In genomic region chr7:22493160-22493925, GRCh38 we compare ENCODE assay signal across 1 cellular context. TPM values are rescaled to one million over a fixed set of nuclear protein-coding genes. Genes with fewer than 3 reads are reported as not detected.
"Had no signal": no experiment of that assay in that cellular context is flagged by ENCODE, and none has a peak within 500 bp of the region (broad histone marks: within the 10 kb centered on the region; RNA-seq: fewer than 3 reads in every experiment).

No MANE protein-coding gene starts in this region.

RNA-seq across cellular contexts. Expression of gene STEAP1B, which starts 6.6 kb away (rescaled TPM):
- total RNA-seq: HT-29 had no signal
